Comparison of ENCODE assay signal across 13 cellular contexts in genomic region chr4:150582881-150583286, GRCh38. TPM values are rescaled to one million over a fixed set of nuclear protein-coding genes. Genes with fewer than 3 reads are reported as not detected.
DNase-seq lines count a peak whose midpoint lies in the region; ATAC-seq and TF ChIP-seq lines count a peak whose summit lies in the region.
"Had no signal": no experiment of that assay in that cellular context is flagged by ENCODE, and none has a peak within 500 bp of the region (broad histone marks: within the 10 kb centered on the region; RNA-seq: fewer than 3 reads in every experiment).

No MANE protein-coding gene starts in this region.

- no peak overlapping the region for H3K27ac Mint-ChIP-seq in endodermal cell
- no peak overlapping the region for H3K27ac Mint-ChIP-seq in activated T-helper 17 cell treated with anti-CD3 and anti-CD28 coated beads, Interleukin-2, amount 50 U/mL, for 72 hours

- no peak for TF ChIP-seq EP300 in stomach (IDR thresholded peaks at IDR 0.05)

- H3K27ac ChIP-seq in HUES64 (ENCODE audit: low read depth, low read length), result no peak overlapping the region
- H3K27ac ChIP-seq in endodermal cell (ENCODE audit: low read depth, low read length), result no peak overlapping the region
- peak overlapping the region; percentile 24 to 31 (median 30) for H3K27ac ChIP-seq in right lobe of liver
- H3K27ac ChIP-seq in stomach, result peak overlapping the region in 1 of 5 donors; percentile 42
- H3K27ac ChIP-seq: HL-60 had no signal

- H3K4me3 ChIP-seq in HUES64 (ENCODE audit: low read length) (peak overlapping the region; percentile 67), endodermal cell (ENCODE audit: low read length) (peak overlapping the region; percentile 79), right lobe of liver (peak overlapping the region; percentile 43 to 65 (median 60)), stomach (peak overlapping the region; percentile 32 to 38 (median 34))

- H3K9me3 ChIP-seq in HUES64 (ENCODE audit: insufficient read depth, low read depth, low read length) (no peaks in the 10 kb centered on the region), endodermal cell (ENCODE audit: control insufficient read depth, low read length) (no peaks in the 10 kb centered on the region), right lobe of liver (no peaks in the 10 kb centered on the region), stomach (peaks cover 0 to 12% (median 4%) of the 10 kb centered on the region in 4 donors)

- DNase-seq in endodermal cell (peak; percentile 81), right lobe of liver (peak; percentile 51 to 59 (median 57)), stomach (no peak), GM19238 (ENCODE audit: insufficient read length, low spot score) (no peak), NCI-H146 treated with DMSO at 0.1 percent for 48 hours (lab: John Stamatoyannopoulos, UW; ENCODE audit: unreplicated experiment) (no peak)
- no peak for DNase-seq in activated CD4-positive, alpha-beta T cell treated with anti-CD3 and anti-CD28 coated beads, Interleukin-2, amount 50 U/mL, for 4 hours
- DNase-seq: NCI-H2171 had no signal

- no peaks in the 10 kb centered on the region for H3K36me3 Mint-ChIP-seq in endodermal cell (ENCODE audit: low read depth)
- peaks cover 90% of the 10 kb centered on the region for H3K36me3 Mint-ChIP-seq in activated T-helper 17 cell treated with anti-CD3 and anti-CD28 coated beads, Interleukin-2, amount 50 U/mL, for 72 hours (ENCODE audit: low read depth)

- H3K27me3 Mint-ChIP-seq in endodermal cell (ENCODE audit: insufficient read depth), result peaks cover 80% of the 10 kb centered on the region
- H3K27me3 Mint-ChIP-seq in activated T-helper 17 cell treated with anti-CD3 and anti-CD28 coated beads, Interleukin-2, amount 50 U/mL, for 72 hours, result no peaks in the 10 kb centered on the region

- H3K36me3 ChIP-seq in HUES64 (ENCODE audit: insufficient read depth, low read length) (no peaks in the 10 kb centered on the region), endodermal cell (ENCODE audit: control insufficient read depth, insufficient read depth, low read length) (no peaks in the 10 kb centered on the region), right lobe of liver (no peaks in the 10 kb centered on the region), stomach (peaks cover 7 to 23% (median 17%) of the 10 kb centered on the region in 4 donors)

- peaks cover 36% of the 10 kb centered on the region for H3K4me1 Mint-ChIP-seq in endodermal cell
- H3K4me1 Mint-ChIP-seq in activated T-helper 17 cell treated with anti-CD3 and anti-CD28 coated beads, Interleukin-2, amount 50 U/mL, for 72 hours, result peaks cover 6% of the 10 kb centered on the region

- no peak overlapping the region for H3K9ac ChIP-seq in HUES64 (ENCODE audit: low read depth, low read length)
- H3K9ac ChIP-seq in endodermal cell (ENCODE audit: extremely low read depth, low read length, poor library complexity, severe bottlenecking), result no peak overlapping the region

- H3K4me1 ChIP-seq in HUES64 (ENCODE audit: insufficient read depth, low read length) (peaks cover 40% of the 10 kb centered on the region), endodermal cell (ENCODE audit: control insufficient read depth, insufficient read depth, low read length) (peaks cover 2% of the 10 kb centered on the region), right lobe of liver (peaks cover 0 to 8% (median 0%) of the 10 kb centered on the region in 4 donors), stomach (peaks cover 0 to 13% (median 6%) of the 10 kb centered on the region in 4 donors)

- TF ChIP-seq POLR2A in right lobe of liver (IDR thresholded peaks at IDR 0.05) (no peak), stomach (IDR thresholded peaks at IDR 0.05) (no peak)

- H3K4me3 Mint-ChIP-seq in endodermal cell, result peak overlapping the region; percentile 68
- H3K4me3 Mint-ChIP-seq in activated T-helper 17 cell treated with anti-CD3 and anti-CD28 coated beads, Interleukin-2, amount 50 U/mL, for 72 hours, result no peak overlapping the region

- peak; percentile 50 to 72 (median 66) for ATAC-seq in right lobe of liver
- no peak for ATAC-seq in activated T-helper 17 cell treated with anti-CD3 and anti-CD28 coated beads, Interleukin-2, amount 50 U/mL, for 72 hours (replicated peaks)

- TF ChIP-seq CTCF in endodermal cell (conservative IDR thresholded peaks at IDR 0.05) (no peak), right lobe of liver (IDR thresholded peaks at IDR 0.05) (no peak), stomach (IDR thresholded peaks at IDR 0.05) (no peak)

- intact Hi-C loops in right lobe of liver (cut with DNase I), result no loop called here
- intact Hi-C loops in stomach (cut with DNase I; ENCODE audit: low total_unique reads), result no loop called here

- no peaks in the 10 kb centered on the region for H3K9me3 Mint-ChIP-seq in endodermal cell
- H3K9me3 Mint-ChIP-seq in activated T-helper 17 cell treated with anti-CD3 and anti-CD28 coated beads, Interleukin-2, amount 50 U/mL, for 72 hours, result no peaks in the 10 kb centered on the region

- peaks cover 82% of the 10 kb centered on the region for H3K27me3 ChIP-seq in HUES64 (ENCODE audit: insufficient read depth, low read length)
- H3K27me3 ChIP-seq in endodermal cell (ENCODE audit: control insufficient read depth, insufficient read depth, low read length, poor library complexity, severe bottlenecking), result peaks cover 83% of the 10 kb centered on the region
- H3K27me3 ChIP-seq in right lobe of liver, result no peaks in the 10 kb centered on the region
- H3K27me3 ChIP-seq in stomach, result no peaks in the 10 kb centered on the region

- WGBS in HUES64, result 1% methylated on average over 31 of the region's 31 CpGs
- 2% methylated on average over 18 to 31 of the region's 31 CpGs for WGBS in endodermal cell (ENCODE audit: insufficient coverage in 1 of 2, insufficient read length in 1 of 2), 2 experiments
- WGBS in right lobe of liver (ENCODE audit: insufficient coverage, low coverage, low lambda C conversion rate, missing lambda C conversion rate), result 23% methylated on average over 16 of the region's 31 CpGs
- 79 to 89% (median 84%) methylated on average over 31 of the region's 31 CpGs for WGBS in stomach, 5 donors

RNA-seq across cellular contexts. Expression of gene MAB21L2, which starts 0.9 kb away (rescaled TPM):
- 0.80 TPM for polyA plus RNA-seq in HUES64 (2013, experiment 1 of 2)
- polyA plus RNA-seq in HUES64 (2013, experiment 2 of 2), result 1.7 TPM
- total RNA-seq in endodermal cell, result not detected
- 12.6 TPM for polyA plus RNA-seq in endodermal cell (2013, experiment 1 of 2)
- 11.1 TPM for polyA plus RNA-seq in endodermal cell (2013, experiment 2 of 2)
- under 1 TPM in 5 of 6 experiments, not detected in 1; 0.06 to 0.70 (median 0.31) TPM for total RNA-seq in right lobe of liver
- total RNA-seq in stomach, result 10 to 100 TPM in 1 of 5 donors, 1 to 10 TPM in 2, not detected in 2; 1.1 to 95.9 (median 1.2) TPM
- polyA plus RNA-seq in stomach, result under 1 TPM in 1 of 3 donors, not detected in 2; 0.08 TPM
- not detected for total RNA-seq in activated T-helper 17 cell treated with anti-CD3 and anti-CD28 coated beads, Interleukin-2, amount 50 U/mL, for 72 hours
- total RNA-seq: lower leg skin, SK-MEL-5, subcutaneous adipose tissue had no signal

Comparison
In these comparisons a context has a peak if more than half of its experiments do, and no peak if none do; other contexts are left out.
1. H3K27ac ChIP-seq: peak in right lobe of liver (3 of 3); none in HUES64 (single experiment) and endodermal cell (single experiment).
2. DNase-seq: peak in endodermal cell (single experiment) and right lobe of liver (3 of 3); none in stomach (single experiment), activated CD4-positive, alpha-beta T cell treated with anti-CD3 and anti-CD28 coated beads, Interleukin-2, amount 50 U/mL, for 4 hours (0 of 2), GM19238 (single experiment) and NCI-H146 treated with DMSO at 0.1 percent for 48 hours (single experiment).
3. Peak in every context shown above with its lines, with median percentiles within 50 percentile points of each other: H3K4me3 ChIP-seq.